Comparison of ENCODE assay signal across 21 cellular contexts in the genomic region with DNA sequence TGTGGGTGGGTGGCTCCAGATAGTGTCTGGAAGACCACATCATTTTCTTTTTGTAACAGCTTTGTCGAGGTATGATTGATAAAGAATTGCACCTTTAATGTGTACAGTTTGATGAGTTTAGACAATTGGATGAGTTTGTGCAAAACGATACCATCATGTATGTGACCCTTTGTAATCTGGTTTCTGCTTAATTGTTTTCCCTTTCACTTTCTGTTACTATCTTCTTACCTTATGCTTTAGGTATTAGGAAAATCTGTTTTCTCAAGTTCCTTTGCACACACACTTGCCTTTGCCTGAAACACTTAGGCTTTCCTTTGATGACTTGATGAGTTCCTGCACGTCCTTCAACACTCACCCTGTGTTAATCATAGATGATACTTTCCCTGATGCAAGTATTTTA. TPM values are rescaled to one million over a fixed set of nuclear protein-coding genes. Genes with fewer than 3 reads are reported as not detected.
DNase-seq lines count a peak whose midpoint lies in the region; ATAC-seq, FAIRE-seq and TF ChIP-seq lines count a peak whose summit lies in the region.
"Had no signal": no experiment of that assay in that cellular context is flagged by ENCODE, and none has a peak within 500 bp of the region (broad histone marks: within the 10 kb centered on the region; RNA-seq: fewer than 3 reads in every experiment).

No MANE protein-coding gene starts in this region.

- no peaks in the 10 kb centered on the region for H3K36me3 ChIP-seq in H1 (ENCODE audit: control insufficient read depth in 2 of 4, insufficient read depth in 4 of 4, low read length in 3 of 4)
- H3K36me3 ChIP-seq in A673 (ENCODE audit: insufficient read depth, low read length, poor library complexity, severe bottlenecking): no peaks in the 10 kb centered on the region
- H3K36me3 ChIP-seq: BLaER1 treated with 17β-estradiol and CSF1 and Interleukin-3, amounts not matched to agents 10 nM and 100 nM had no signal

- no peaks in the 10 kb centered on the region for H3K79me1 ChIP-seq in H1 (ENCODE audit: low read depth, low read length)

- H2AK5ac ChIP-seq in H1 (ENCODE audit: low read depth, low read length): no peak overlapping the region

- H2BK120ac ChIP-seq in H1 (replicated peaks; ENCODE audit: low read depth, low read length): no peak overlapping the region

- H3K4me3 Mint-ChIP-seq in activated T-cell treated with anti-CD3 and anti-CD28 coated beads, Interleukin-2, amount 50 U/mL, for 24 hours: no peak overlapping the region
- no peak overlapping the region for H3K4me3 Mint-ChIP-seq in activated T-cell treated with anti-CD3 and anti-CD28 coated beads, Interleukin-2, amount 50 U/mL, for 72 hours
- H3K4me3 Mint-ChIP-seq in activated naive CD8-positive, alpha-beta T cell treated with anti-CD3 and anti-CD28 coated beads, Interleukin-2, amount 50 U/mL, for 24 hours: no peak overlapping the region
- H3K4me3 Mint-ChIP-seq: CD4-positive, alpha-beta T cell; GM23338; H9 had no signal

- POLR2A ChIA-PET in H1 (lab: Charles Lee; ENCODE audit: partially characterized antibody): no interaction called here
- POLR2A ChIA-PET in A673 (lab: Charles Lee; ENCODE audit: low non-redundant PET): interaction anchor here (0.6 kb wide), 1 partner anchor 8 kb away, joined by 3 read pairs; no protein-coding TSS in a partner anchor

- H3K27me3 ChIP-seq in H1 (replicated peaks in 1 of 4; ENCODE audit: control insufficient read depth in 3 of 4, extremely low read depth in 1 of 4, insufficient read depth in 3 of 4, low read length in 3 of 4): no peaks in the 10 kb centered on the region
- H3K27me3 ChIP-seq in A673 (replicated peaks; ENCODE audit: insufficient read depth, low read depth, low read length, poor library complexity): peaks cover 4% of the 10 kb centered on the region
- H3K27me3 ChIP-seq: BLaER1 treated with 17β-estradiol and CSF1 and Interleukin-3, amounts not matched to agents 10 nM and 100 nM had no signal

- intact Hi-C loops in A673 (cut with micrococcal nuclease; ENCODE audit: unreplicated experiment): no loop called here

- no peaks in the 10 kb centered on the region; a peak in 1 of 7 replicates for H3K4me1 ChIP-seq in H1 (replicated peaks in 1 of 4; ENCODE audit: control insufficient read depth in 3 of 4, insufficient read depth in 4 of 4, low read length in 3 of 4)
- no peaks in the 10 kb centered on the region for H3K4me1 ChIP-seq in A673 (ENCODE audit: insufficient read depth, low read length, poor library complexity, severe bottlenecking)
- H3K4me1 ChIP-seq: BLaER1 treated with 17β-estradiol and CSF1 and Interleukin-3, amounts not matched to agents 10 nM and 100 nM had no signal

- H3K9me3 ChIP-seq in H1 (ENCODE audit: insufficient read depth in 2 of 2, low read depth in 1 of 2, low read length in 1 of 2): no peaks in the 10 kb centered on the region
- no peaks in the 10 kb centered on the region for H3K9me3 ChIP-seq in A673 (ENCODE audit: low read depth, low read length, poor library complexity, severe bottlenecking)
- H3K9me3 ChIP-seq: BLaER1 treated with 17β-estradiol and CSF1 and Interleukin-3, amounts not matched to agents 10 nM and 100 nM had no signal

- no peak overlapping the region for H2BK20ac ChIP-seq in H1 (ENCODE audit: low read length)

- no peak for TF ChIP-seq POLR2A in H1 (IDR thresholded peaks at IDR 0.05; ENCODE audit: control extremely low read depth in 1 of 2, low read depth in 2 of 2, low read length in 2 of 2)

- no peak for TF ChIP-seq RAD21 in H1 (IDR thresholded peaks at IDR 0.05 in 1 of 2, conservative IDR thresholded peaks at IDR 0.05 in 1 of 2; ENCODE audit: low read depth in 2 of 2, low read length in 2 of 2)

- no peak overlapping the region for H4K8ac ChIP-seq in H1 (ENCODE audit: extremely low read depth, insufficient read depth, low read length)

- H4K5ac ChIP-seq in H1 (ENCODE audit: insufficient read length, low read depth, low read length): no peak overlapping the region

- no peak for TF ChIP-seq EP300 in H1 (IDR thresholded peaks at IDR 0.05; ENCODE audit: borderline replicate concordance in 1 of 2, low read depth in 2 of 2, low read length in 2 of 2)

- no peak overlapping the region for H3K18ac ChIP-seq in H1 (ENCODE audit: extremely low read depth, low read length)

- no peak for DNase-seq in activated T-cell treated with anti-CD3 and anti-CD28 coated beads, Interleukin-2, amount 50 U/mL, for 24 hours
- DNase-seq in activated T-cell treated with anti-CD3 and anti-CD28 coated beads, Interleukin-2, amount 50 U/mL, for 72 hours: no peak
- no peak for DNase-seq in H1 (ENCODE audit: low read depth in 1 of 2, low spot score in 2 of 2)
- DNase-seq in stimulated activated CD4-positive, alpha-beta T cell treated with anti-CD3 and anti-CD28 coated beads, Interleukin-2, amount 100 ng/mL, for 48 hours: no peak
- DNase-seq in A673 (ENCODE audit: low spot score): no peak
- no peak for DNase-seq in activated naive CD8-positive, alpha-beta T cell treated with anti-CD3 and anti-CD28 coated beads, Interleukin-2, amount 50 U/mL, for 24 hours
- DNase-seq: 8988T; ACHN; Calu3; CD4-positive, alpha-beta T cell; DMS 273 treated with DMSO at 0.1 percent for 48 hours; DMS79; H9 had no signal

- H3K27me3 Mint-ChIP-seq in activated T-cell treated with anti-CD3 and anti-CD28 coated beads, Interleukin-2, amount 50 U/mL, for 24 hours: peaks cover 18% of the 10 kb centered on the region
- H3K27me3 Mint-ChIP-seq in activated T-cell treated with anti-CD3 and anti-CD28 coated beads, Interleukin-2, amount 50 U/mL, for 72 hours (ENCODE audit: low read depth): peaks cover 4% of the 10 kb centered on the region
- peaks cover 5% of the 10 kb centered on the region for H3K27me3 Mint-ChIP-seq in activated naive CD8-positive, alpha-beta T cell treated with anti-CD3 and anti-CD28 coated beads, Interleukin-2, amount 50 U/mL, for 24 hours
- H3K27me3 Mint-ChIP-seq: CD4-positive, alpha-beta T cell had no signal

- WGBS in H1 (ENCODE audit: extremely low coverage in 1 of 2, insufficient coverage in 1 of 2, insufficient read length in 1 of 2, insufficient replicate concordance in 2 of 2, low coverage in 1 of 2, low lambda C conversion rate in 2 of 2, missing lambda C conversion rate in 1 of 2), 2 experiments: 85% methylated on average over 3 of the region's 3 CpGs; no CpG with 5 or more reads in 1 of the 2 experiments

- ATAC-seq in activated T-cell treated with anti-CD3 and anti-CD28 coated beads, Interleukin-2, amount 50 U/mL, for 72 hours (replicated peaks in 1 of 2): no peak
- ATAC-seq in HG03432 (IDR thresholded peaks at IDR 0.05; ENCODE audit: unreplicated experiment): peak; percentile 56
- no peak for ATAC-seq in activated naive CD8-positive, alpha-beta T cell treated with anti-CD3 and anti-CD28 coated beads, Interleukin-2, amount 50 U/mL, for 24 hours
- ATAC-seq: GM23338, HepG2 had no signal

- H3K4me1 Mint-ChIP-seq in activated T-cell treated with anti-CD3 and anti-CD28 coated beads, Interleukin-2, amount 50 U/mL, for 24 hours (ENCODE audit: low read depth): peaks cover 7% of the 10 kb centered on the region
- no peaks in the 10 kb centered on the region for H3K4me1 Mint-ChIP-seq in activated T-cell treated with anti-CD3 and anti-CD28 coated beads, Interleukin-2, amount 50 U/mL, for 72 hours (ENCODE audit: low read depth)
- H3K4me1 Mint-ChIP-seq in activated naive CD8-positive, alpha-beta T cell treated with anti-CD3 and anti-CD28 coated beads, Interleukin-2, amount 50 U/mL, for 24 hours: no peaks in the 10 kb centered on the region

- peak; percentile 45 for FAIRE-seq in H1 (lab: Jason Lieb, UNC)
- FAIRE-seq: GM12892, HepG2, HTR-8/SVneo had no signal

- H4K20me1 ChIP-seq in H1 (replicated peaks in 1 of 2; ENCODE audit: control insufficient read depth in 1 of 2, insufficient read depth in 2 of 2, low read length in 2 of 2): no peaks in the 10 kb centered on the region
- H4K20me1 ChIP-seq: BLaER1 treated with 17β-estradiol and CSF1 and Interleukin-3, amounts not matched to agents 10 nM and 100 nM had no signal

- H2BK12ac ChIP-seq in H1 (ENCODE audit: low read depth, low read length): no peak overlapping the region

- no TSS peak for BruUV-seq in A673 (replicated peaks; lab: Mats Ljungman, UMichigan)

- H3K4me2 ChIP-seq in H1 (ENCODE audit: insufficient read depth in 1 of 2, low read depth in 2 of 2, low read length in 2 of 2): no peak overlapping the region
- H3K4me2 ChIP-seq: BLaER1 treated with 17β-estradiol and CSF1 and Interleukin-3, amounts not matched to agents 10 nM and 100 nM; GM23338; KMS-11 had no signal

- H2AFZ ChIP-seq in H1 (ENCODE audit: low read length): no peak overlapping the region
- H2AFZ ChIP-seq: GM23338 had no signal

- H2BK15ac ChIP-seq in H1 (ENCODE audit: low read length): no peak overlapping the region

- H3K56ac ChIP-seq in H1 (replicated peaks; ENCODE audit: insufficient read length, low read depth, low read length): no peak overlapping the region

- no peak overlapping the region for H3K9ac ChIP-seq in H1 (replicated peaks in 1 of 4; ENCODE audit: extremely low read depth in 1 of 4, low read depth in 3 of 4, low read length in 3 of 4)
- H3K9ac ChIP-seq: BLaER1 treated with 17β-estradiol and CSF1 and Interleukin-3, amounts not matched to agents 10 nM and 100 nM; KMS-11 had no signal

- CTCF ChIA-PET in H1 (lab: Charles Lee; ENCODE audit: partially characterized antibody) (interaction anchor here (1.3 kb wide), 1 partner anchor 40 kb away, joined by 3 read pairs; no protein-coding TSS in a partner anchor), A673 (lab: Charles Lee) (no interaction called here)

- H3K9me3 Mint-ChIP-seq in activated T-cell treated with anti-CD3 and anti-CD28 coated beads, Interleukin-2, amount 50 U/mL, for 24 hours: no peaks in the 10 kb centered on the region
- H3K9me3 Mint-ChIP-seq in activated T-cell treated with anti-CD3 and anti-CD28 coated beads, Interleukin-2, amount 50 U/mL, for 72 hours: no peaks in the 10 kb centered on the region
- no peaks in the 10 kb centered on the region for H3K9me3 Mint-ChIP-seq in activated naive CD8-positive, alpha-beta T cell treated with anti-CD3 and anti-CD28 coated beads, Interleukin-2, amount 50 U/mL, for 24 hours
- H3K9me3 Mint-ChIP-seq: CD4-positive, alpha-beta T cell; GM23338; H9 had no signal

- H3K23ac ChIP-seq in H1 (ENCODE audit: insufficient read length): no peak overlapping the region

- H2BK5ac ChIP-seq in H1 (ENCODE audit: low read depth, low read length): no peak overlapping the region

- H3K23me2 ChIP-seq in H1 (ENCODE audit: low read depth, low read length): no peaks in the 10 kb centered on the region; the same call in 1 of the 2 replicates

- H3K14ac ChIP-seq in H1 (ENCODE audit: insufficient read length): no peak overlapping the region

- no peaks in the 10 kb centered on the region for H3K36me3 Mint-ChIP-seq in activated T-cell treated with anti-CD3 and anti-CD28 coated beads, Interleukin-2, amount 50 U/mL, for 24 hours (ENCODE audit: low read depth)
- no peaks in the 10 kb centered on the region for H3K36me3 Mint-ChIP-seq in activated T-cell treated with anti-CD3 and anti-CD28 coated beads, Interleukin-2, amount 50 U/mL, for 72 hours (ENCODE audit: insufficient read depth in 2 of 2)
- H3K36me3 Mint-ChIP-seq in activated naive CD8-positive, alpha-beta T cell treated with anti-CD3 and anti-CD28 coated beads, Interleukin-2, amount 50 U/mL, for 24 hours (ENCODE audit: low read depth): no peaks in the 10 kb centered on the region

- no peak overlapping the region for H3K27ac ChIP-seq in H1 (ENCODE audit: low read depth, low read length)
- no peak overlapping the region for H3K27ac ChIP-seq in A673 (ENCODE audit: low read depth, low read length, poor library complexity, severe bottlenecking)
- H3K27ac ChIP-seq: BLaER1 treated with 17β-estradiol and CSF1 and Interleukin-3, amounts not matched to agents 10 nM and 100 nM; KMS-11 had no signal

- no peaks in the 10 kb centered on the region for H3K79me2 ChIP-seq in H1 (ENCODE audit: control insufficient read depth in 1 of 2, insufficient read depth in 2 of 2, low read length in 2 of 2)

- no peak overlapping the region for H3K4me3 ChIP-seq in H1 (ENCODE audit: extremely low read depth in 1 of 4, insufficient read depth in 2 of 4, low read depth in 3 of 4, low read length in 4 of 4)
- H3K4me3 ChIP-seq in A673 (ENCODE audit: low read depth, low read length, poor library complexity, severe bottlenecking): no peak overlapping the region
- H3K4me3 ChIP-seq: BLaER1 treated with 17β-estradiol and CSF1 and Interleukin-3, amounts not matched to agents 10 nM and 100 nM; GM23338 had no signal

- no peak overlapping the region for H4K91ac ChIP-seq in H1 (replicated peaks; ENCODE audit: insufficient read length, low read length)

- H3K27ac Mint-ChIP-seq in activated T-cell treated with anti-CD3 and anti-CD28 coated beads, Interleukin-2, amount 50 U/mL, for 24 hours: peak overlapping the region; percentile 23
- H3K27ac Mint-ChIP-seq in activated T-cell treated with anti-CD3 and anti-CD28 coated beads, Interleukin-2, amount 50 U/mL, for 72 hours: no peak overlapping the region
- no peak overlapping the region for H3K27ac Mint-ChIP-seq in activated naive CD8-positive, alpha-beta T cell treated with anti-CD3 and anti-CD28 coated beads, Interleukin-2, amount 50 U/mL, for 24 hours
- H3K27ac Mint-ChIP-seq: CD4-positive, alpha-beta T cell; H9 had no signal

- TF ChIP-seq CTCF in H1 (IDR thresholded peaks at IDR 0.05; ENCODE audit: control extremely low read depth in 1 of 3, insufficient read depth in 1 of 3, low read depth in 1 of 3, low read length in 3 of 3) (no peak), A673 (conservative IDR thresholded peaks at IDR 0.05; ENCODE audit: low read depth, low read length) (no peak)

- H3K4ac ChIP-seq in H1 (replicated peaks; ENCODE audit: insufficient read length, low read depth, low read length): no peak overlapping the region

RNA-seq across cellular contexts. Expression of a gene that starts 6.8 kb away (rescaled TPM):
- not detected for total RNA-seq in activated T-cell treated with anti-CD3 and anti-CD28 coated beads, Interleukin-2, amount 50 U/mL, for 72 hours
- total RNA-seq in H1 (2021; fragmentation: NEBNext Ultra II Directional; extraction: Animal tissue kit (Norgen Biotek cat#: 25700)): not detected in 2 replicates
- polyA plus RNA-seq in H1 (2011; rRNA removed): not detected in 2 replicates
- polyA plus RNA-seq in H1 (2011; cell fraction: cytosol; rRNA removed): not detected
- not detected for polyA plus RNA-seq in H1 (2011; cell fraction: nucleus; rRNA removed)
- polyA plus RNA-seq in H1 (2012, experiment 1 of 2): not detected in 4 replicates
- not detected for polyA plus RNA-seq in H1 (2012, experiment 2 of 2)
- not detected for polyA plus RNA-seq in H1 (2013, experiment 1 of 2)
- not detected for polyA plus RNA-seq in H1 (2013, experiment 2 of 2)
- not detected in 2 replicates for polyA minus RNA-seq in H1 (2011; rRNA and poly(A)+ RNA removed)
- not detected for polyA minus RNA-seq in H1 (2011; cell fraction: cytosol; rRNA and poly(A)+ RNA removed)
- not detected for polyA minus RNA-seq in H1 (2011; cell fraction: nucleus; rRNA and poly(A)+ RNA removed)
- not detected in 2 replicates for total RNA-seq in A673 (2021)
- total RNA-seq: Calu3; CD4-positive, alpha-beta T cell; G401; GM23338; H9; HepG2 had no signal
- polyA plus RNA-seq: GM23338, HepG2 had no signal

RNA-seq across cellular contexts. Expression of a gene that starts 32.2 kb away (rescaled TPM):
- not detected for total RNA-seq in activated T-cell treated with anti-CD3 and anti-CD28 coated beads, Interleukin-2, amount 50 U/mL, for 72 hours
- total RNA-seq in H1 (2021; fragmentation: NEBNext Ultra II Directional; extraction: Animal tissue kit (Norgen Biotek cat#: 25700)): not detected in 2 replicates
- not detected in 2 replicates for polyA plus RNA-seq in H1 (2011; rRNA removed)
- polyA plus RNA-seq in H1 (2011; cell fraction: cytosol; rRNA removed): not detected
- polyA plus RNA-seq in H1 (2011; cell fraction: nucleus; rRNA removed): not detected
- not detected in 4 replicates for polyA plus RNA-seq in H1 (2012, experiment 1 of 2)
- polyA plus RNA-seq in H1 (2012, experiment 2 of 2): not detected
- polyA plus RNA-seq in H1 (2013, experiment 1 of 2): not detected
- polyA plus RNA-seq in H1 (2013, experiment 2 of 2): not detected
- polyA minus RNA-seq in H1 (2011; rRNA and poly(A)+ RNA removed): not detected in 2 replicates
- polyA minus RNA-seq in H1 (2011; cell fraction: cytosol; rRNA and poly(A)+ RNA removed): not detected
- not detected for polyA minus RNA-seq in H1 (2011; cell fraction: nucleus; rRNA and poly(A)+ RNA removed)
- total RNA-seq in A673 (2021): not detected in 2 replicates
- total RNA-seq: Calu3; CD4-positive, alpha-beta T cell; G401; GM23338; H9; HepG2 had no signal
- polyA plus RNA-seq: GM23338, HepG2 had no signal

RNA-seq across cellular contexts. Expression of a gene that starts 41.5 kb away (rescaled TPM):
- not detected for total RNA-seq in activated T-cell treated with anti-CD3 and anti-CD28 coated beads, Interleukin-2, amount 50 U/mL, for 72 hours
- not detected in 2 replicates for total RNA-seq in H1 (2021; fragmentation: NEBNext Ultra II Directional; extraction: Animal tissue kit (Norgen Biotek cat#: 25700))
- not detected in 2 replicates for polyA plus RNA-seq in H1 (2011; rRNA removed)
- not detected for polyA plus RNA-seq in H1 (2011; cell fraction: cytosol; rRNA removed)
- polyA plus RNA-seq in H1 (2011; cell fraction: nucleus; rRNA removed): not detected
- not detected in 4 replicates for polyA plus RNA-seq in H1 (2012, experiment 1 of 2)
- polyA plus RNA-seq in H1 (2012, experiment 2 of 2): not detected
- polyA plus RNA-seq in H1 (2013, experiment 1 of 2): not detected
- polyA plus RNA-seq in H1 (2013, experiment 2 of 2): not detected
- not detected in 2 replicates for polyA minus RNA-seq in H1 (2011; rRNA and poly(A)+ RNA removed)
- not detected for polyA minus RNA-seq in H1 (2011; cell fraction: cytosol; rRNA and poly(A)+ RNA removed)
- not detected for polyA minus RNA-seq in H1 (2011; cell fraction: nucleus; rRNA and poly(A)+ RNA removed)
- total RNA-seq in A673 (2021): not detected in 2 replicates
- total RNA-seq: Calu3; CD4-positive, alpha-beta T cell; G401; GM23338; H9; HepG2 had no signal
- polyA plus RNA-seq: GM23338, HepG2 had no signal

RNA-seq across cellular contexts. Expression of a gene that starts 57.7 kb away (rescaled TPM):
- not detected for total RNA-seq in activated T-cell treated with anti-CD3 and anti-CD28 coated beads, Interleukin-2, amount 50 U/mL, for 72 hours
- total RNA-seq in H1 (2021; fragmentation: NEBNext Ultra II Directional; extraction: Animal tissue kit (Norgen Biotek cat#: 25700)): 0.07 TPM in 1 of 2 replicates, not detected in the other
- polyA plus RNA-seq in H1 (2011; rRNA removed): not detected in 2 replicates
- not detected for polyA plus RNA-seq in H1 (2011; cell fraction: cytosol; rRNA removed)
- polyA plus RNA-seq in H1 (2011; cell fraction: nucleus; rRNA removed): not detected
- not detected in 4 replicates for polyA plus RNA-seq in H1 (2012, experiment 1 of 2)
- not detected for polyA plus RNA-seq in H1 (2012, experiment 2 of 2)
- not detected for polyA plus RNA-seq in H1 (2013, experiment 1 of 2)
- polyA plus RNA-seq in H1 (2013, experiment 2 of 2): not detected
- not detected in 2 replicates for polyA minus RNA-seq in H1 (2011; rRNA and poly(A)+ RNA removed)
- not detected for polyA minus RNA-seq in H1 (2011; cell fraction: cytosol; rRNA and poly(A)+ RNA removed)
- not detected for polyA minus RNA-seq in H1 (2011; cell fraction: nucleus; rRNA and poly(A)+ RNA removed)
- not detected in 2 replicates for total RNA-seq in A673 (2021)
- total RNA-seq: Calu3; CD4-positive, alpha-beta T cell; G401; GM23338; H9; HepG2 had no signal
- polyA plus RNA-seq: GM23338, HepG2 had no signal
